11 cellular contexts compared by ENCODE assay signal in the genomic region with DNA sequence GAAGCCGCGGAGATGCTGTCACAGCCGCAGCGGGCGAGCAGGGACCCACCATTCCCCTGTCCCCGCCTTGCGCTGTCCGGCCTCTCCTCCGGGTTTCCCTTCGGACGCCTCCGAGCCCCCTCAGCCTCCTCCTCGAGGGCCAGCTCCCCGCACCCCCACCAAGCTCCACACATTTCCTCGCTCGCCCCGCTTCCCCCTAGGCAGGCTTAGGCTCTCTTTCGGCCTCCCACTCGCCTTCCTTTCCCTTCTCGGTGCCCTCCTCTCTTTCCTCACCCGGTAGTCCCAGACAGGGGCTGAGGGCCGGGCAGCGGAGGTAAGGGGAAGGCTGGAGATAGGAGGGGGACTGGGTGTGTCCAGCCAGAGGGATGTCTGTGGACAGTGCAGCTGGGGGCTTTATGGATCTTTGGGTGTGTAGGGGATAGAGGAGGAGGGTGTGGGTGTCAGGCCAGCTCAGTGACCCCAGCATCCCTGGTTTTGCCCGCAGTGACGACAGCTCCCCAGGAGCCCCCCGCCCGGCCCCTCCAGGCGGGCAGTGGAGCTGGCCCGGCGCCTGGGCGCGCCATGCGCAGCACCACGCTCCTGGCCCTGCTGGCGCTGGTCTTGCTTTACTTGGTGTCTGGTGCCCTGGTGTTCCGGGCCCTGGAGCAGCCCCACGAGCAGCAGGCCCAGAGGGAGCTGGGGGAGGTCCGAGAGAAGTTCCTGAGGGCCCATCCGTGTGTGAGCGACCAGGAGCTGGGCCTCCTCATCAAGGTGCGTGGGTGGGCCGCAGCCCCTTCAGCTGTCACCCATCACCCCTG. TPM values are rescaled to one million over a fixed set of nuclear protein-coding genes. Genes with fewer than 3 reads are reported as not detected.
A peak's percentile ranks its signal among the peaks of the same experiment; 100 is the strongest.
DNase-seq lines count a peak whose midpoint lies in the region; TF ChIP-seq lines count a peak whose summit lies in the region.
"Had no signal": no experiment of that assay in that cellular context is flagged by ENCODE, and none has a peak within 500 bp of the region (broad histone marks: within the 10 kb centered on the region; RNA-seq: fewer than 3 reads in every experiment).

No MANE protein-coding gene starts in this region.

- TF ChIP-seq CTCF in breast epithelium (IDR thresholded peaks at IDR 0.05) (no peak), MCF 10A (IDR thresholded peaks at IDR 0.05; ENCODE audit: unreplicated experiment) (no peak), brain (conservative IDR thresholded peaks at IDR 0.05) (no peak), tibial artery (IDR thresholded peaks at IDR 0.05) (no peak)

- H2BK120ac ChIP-seq in mesenchymal stem cell (ENCODE audit: low read depth, low read length) = no peak overlapping the region

- H3K9me3 ChIP-seq in breast epithelium = no peaks in the 10 kb centered on the region
- no peaks in the 10 kb centered on the region for H3K9me3 ChIP-seq in mesenchymal stem cell (ENCODE audit: control insufficient read depth, low read length)
- H3K9me3 ChIP-seq in tibial artery = no peaks in the 10 kb centered on the region

- no peak overlapping the region for H3K27ac ChIP-seq in breast epithelium
- no peak overlapping the region for H3K27ac ChIP-seq in mesenchymal stem cell (ENCODE audit: low read length, poor library complexity, severe bottlenecking)
- no peak overlapping the region for H3K27ac ChIP-seq in tibial artery
- H3K27ac ChIP-seq: RWPE1 had no signal

- peaks cover 8 to 41% of the 10 kb centered on the region in 2 donors for H3K27me3 ChIP-seq in breast epithelium
- H3K27me3 ChIP-seq in mesenchymal stem cell (ENCODE audit: control insufficient read depth in 1 of 2, insufficient read depth in 1 of 2, low read length in 2 of 2) = peaks cover 65 to 69% of the 10 kb centered on the region in 2 experiments
- H3K27me3 ChIP-seq in tibial artery = peaks cover 4 to 93% of the 10 kb centered on the region in 2 donors

- no peak overlapping the region for H3K4ac ChIP-seq in mesenchymal stem cell (ENCODE audit: low read depth in 1 of 2, low read length in 2 of 2)

- peak overlapping the region in 1 of 2 experiments; percentile 26 for H3K18ac ChIP-seq in mesenchymal stem cell (ENCODE audit: low read depth in 1 of 2, low read length in 2 of 2)

- peak overlapping the region; percentile 31 to 64 (median 50) for H3K4me3 ChIP-seq in breast epithelium
- H3K4me3 ChIP-seq in mesenchymal stem cell (ENCODE audit: insufficient read depth in 1 of 2, low read depth in 1 of 2, low read length in 2 of 2) = peak overlapping the region; percentile 38 to 56
- peak overlapping the region; percentile 28 to 40 for H3K4me3 ChIP-seq in tibial artery

- TF ChIP-seq POLR2A in breast epithelium (IDR thresholded peaks at IDR 0.05) = no peak

- H3K4me1 Mint-ChIP-seq in MCF 10A (ENCODE audit: insufficient read depth, unreplicated experiment) = peaks cover 10% of the 10 kb centered on the region
- H3K4me1 Mint-ChIP-seq in brain = peaks cover 28% of the 10 kb centered on the region

- H4K91ac ChIP-seq in mesenchymal stem cell (ENCODE audit: low read length) = no peak overlapping the region

- peaks cover 11% of the 10 kb centered on the region for H3K27me3 Mint-ChIP-seq in MCF 10A (ENCODE audit: insufficient read depth, unreplicated experiment)
- H3K27me3 Mint-ChIP-seq in brain = peaks cover 79% of the 10 kb centered on the region

- H2BK12ac ChIP-seq in mesenchymal stem cell (ENCODE audit: low read length in 2 of 2) = no peak overlapping the region

- H3K4me2 ChIP-seq in mesenchymal stem cell (ENCODE audit: low read length, poor library complexity, severe bottlenecking) = peak overlapping the region; percentile 92

- H3K36me3 Mint-ChIP-seq in MCF 10A (ENCODE audit: insufficient read depth, unreplicated experiment) (peaks cover 6% of the 10 kb centered on the region), brain (peaks cover 5% of the 10 kb centered on the region)

- no peak overlapping the region for H3K27ac Mint-ChIP-seq in MCF 10A (ENCODE audit: low read depth, unreplicated experiment)
- peak overlapping the region in 2 of 5 experiments; percentile 55 to 67 for H3K27ac Mint-ChIP-seq in brain

- intact Hi-C loops in breast epithelium (cut with DNase I; ENCODE audit: low total_unique reads) (no loop called here), MCF 10A (cut with micrococcal nuclease) (no loop called here), tibial artery (cut with DNase I; ENCODE audit: low total_unique reads) (no loop called here)

- POLR2A ChIA-PET in MCF 10A (lab: Yijun Ruan, JAX) = interaction anchor here (0.6 kb wide), 1 partner anchor 25 kb away, joined by 4 read pairs; a partner anchor contains a TSS

- peaks cover 10% of the 10 kb centered on the region for H3K79me1 ChIP-seq in mesenchymal stem cell (replicated peaks; ENCODE audit: low read length, poor library complexity, severe bottlenecking)

- H3K23ac ChIP-seq in mesenchymal stem cell (ENCODE audit: low read length in 2 of 2) = no peak overlapping the region

- H2BK15ac ChIP-seq in mesenchymal stem cell (ENCODE audit: low read depth, poor library complexity, severe bottlenecking) = no peak overlapping the region

- peak overlapping the region; percentile 29 for H3K9ac ChIP-seq in mesenchymal stem cell (ENCODE audit: low read length)

- no peaks in the 10 kb centered on the region for H3K36me3 ChIP-seq in breast epithelium
- peaks cover 0 to 20% of the 10 kb centered on the region in 2 experiments for H3K36me3 ChIP-seq in mesenchymal stem cell (ENCODE audit: control insufficient read depth in 1 of 2, insufficient read depth in 2 of 2, low read depth in 1 of 2, low read length in 2 of 2)
- peaks cover 0 to 5% (median 0%) of the 10 kb centered on the region in 3 donors for H3K36me3 ChIP-seq in tibial artery

- peaks cover 10 to 14% of the 10 kb centered on the region in 2 donors for H3K4me1 ChIP-seq in breast epithelium
- H3K4me1 ChIP-seq in mesenchymal stem cell (ENCODE audit: control insufficient read depth, insufficient read depth, low read depth, low read length) = peaks cover 18% of the 10 kb centered on the region
- H3K4me1 ChIP-seq in tibial artery = peaks cover 0 to 24% (median 18%) of the 10 kb centered on the region in 4 donors

- 35% methylated on average over 32 of the region's 42 CpGs for WGBS in mesenchymal stem cell

- H4K8ac ChIP-seq in mesenchymal stem cell (ENCODE audit: low read length) = no peak overlapping the region

- H2BK5ac ChIP-seq in mesenchymal stem cell (ENCODE audit: low read depth, low read length, poor library complexity, severe bottlenecking) = no peak overlapping the region

- CTCF ChIA-PET in MCF 10A (lab: Yijun Ruan, JAX) = interaction anchor here (0.6 to 1.9 kb wide), 4 partner anchors 9 to 62 kb away, joined by 3 to 14 read pairs (median 6); no protein-coding TSS in a partner anchor

- DNase-seq in breast epithelium (ENCODE audit: low spot score in 2 of 2) (no peak), MCF 10A (ENCODE audit: unreplicated experiment) (no peak), mesenchymal stem cell (no peak), tibial artery (no peak), NCI-H748 treated with DMSO at 0.1 percent for 48 hours (lab: John Stamatoyannopoulos, UW) (no peak)
- DNase-seq in stimulated activated CD4-positive, alpha-beta T cell treated with anti-CD3 and anti-CD28 coated beads, Interleukin-12 subunit alpha, Interleukin-12 subunit beta, amount 100 ng/mL, for 4 hours = no peak
- DNase-seq in effector CD4-positive, alpha-beta T cell = no peak

- no peak overlapping the region for H3K14ac ChIP-seq in mesenchymal stem cell (ENCODE audit: low read length in 2 of 2)

- BruUV-seq in MCF 10A (replicated peaks; lab: Mats Ljungman, UMichigan) = no TSS peak

- H2AK5ac ChIP-seq in mesenchymal stem cell (ENCODE audit: low read length, severe bottlenecking) = no peak overlapping the region

- no peaks in the 10 kb centered on the region for H3K9me3 Mint-ChIP-seq in MCF 10A (ENCODE audit: unreplicated experiment)
- peaks cover 0 to 3% (median 0%) of the 10 kb centered on the region in 5 experiments for H3K9me3 Mint-ChIP-seq in brain

- H3K4me3 Mint-ChIP-seq in MCF 10A (ENCODE audit: unreplicated experiment) (no peak overlapping the region), brain (peak overlapping the region; percentile 48 to 84 (median 81))

- H2AFZ ChIP-seq in mesenchymal stem cell (ENCODE audit: low read depth, low read length) = peak overlapping the region; percentile 11

RNA-seq across cellular contexts. Expression of a gene that starts 1.6 kb away (rescaled TPM):
- total RNA-seq in breast epithelium = 1 to 10 TPM in 1 of 3 donors, not detected in 2; 2.3 TPM
- total RNA-seq in MCF 10A (2022) = not detected in 2 replicates
- 3.4 TPM for polyA plus RNA-seq in brain (ENCODE audit: insufficient read depth, low read depth, low replicate concordance)
- not detected for polyA plus RNA-seq in mesenchymal stem cell (2013, experiment 1 of 2)
- not detected for polyA plus RNA-seq in mesenchymal stem cell (2013, experiment 2 of 2)
- total RNA-seq: LHCN-M2, pulmonary artery endothelial cell had no signal

RNA-seq across cellular contexts. Expression of a gene that starts 7.0 kb away (rescaled TPM):
- total RNA-seq in breast epithelium (10 to 100 TPM in 2 of 3 donors, 1 to 10 TPM in 1; 8.9 to 14.7 (median 11.1) TPM), MCF 10A (2022) (36.0 and 49.5 TPM in 2 replicates)
- polyA plus RNA-seq in brain (ENCODE audit: insufficient read depth, low read depth, low replicate concordance) = 99.1 TPM
- polyA plus RNA-seq in mesenchymal stem cell (2013, experiment 1 of 2) = 25.9 TPM
- 24.6 TPM for polyA plus RNA-seq in mesenchymal stem cell (2013, experiment 2 of 2)

RNA-seq across cellular contexts. Expression of a gene that starts 7.5 kb away (rescaled TPM):
- total RNA-seq in breast epithelium = 1 to 10 TPM in 1 of 3 donors, not detected in 2; 1.8 TPM
- 0.68 TPM in 1 of 2 replicates, not detected in the other for total RNA-seq in MCF 10A (2022)
- not detected for polyA plus RNA-seq in brain (ENCODE audit: insufficient read depth, low read depth, low replicate concordance)
- 0.18 TPM for polyA plus RNA-seq in mesenchymal stem cell (2013, experiment 1 of 2)
- 0.12 TPM for polyA plus RNA-seq in mesenchymal stem cell (2013, experiment 2 of 2)

RNA-seq across cellular contexts. Expression of a gene that starts 8.2 kb away (rescaled TPM):
- total RNA-seq in breast epithelium (100 to 1,000 TPM in 1 of 3 donors, 10 to 100 TPM in 2; 80.3 to 107 (median 87.5) TPM), MCF 10A (2022) (67.4 and 79.7 TPM in 2 replicates)
- 196 TPM for polyA plus RNA-seq in brain (ENCODE audit: insufficient read depth, low read depth, low replicate concordance)
- 69.6 TPM for polyA plus RNA-seq in mesenchymal stem cell (2013, experiment 1 of 2)
- 70.6 TPM for polyA plus RNA-seq in mesenchymal stem cell (2013, experiment 2 of 2)

RNA-seq across cellular contexts. Expression of a gene that starts 12.7 kb away (rescaled TPM):
- total RNA-seq in breast epithelium (10 to 100 TPM; 38.2 to 43.9 (median 39.5) TPM), MCF 10A (2022) (52.0 and 63.4 TPM in 2 replicates)
- polyA plus RNA-seq in brain (ENCODE audit: insufficient read depth, low read depth, low replicate concordance) = 33.1 TPM
- polyA plus RNA-seq in mesenchymal stem cell (2013, experiment 1 of 2) = 10.7 TPM
- 10.7 TPM for polyA plus RNA-seq in mesenchymal stem cell (2013, experiment 2 of 2)
